In the genomic region with DNA sequence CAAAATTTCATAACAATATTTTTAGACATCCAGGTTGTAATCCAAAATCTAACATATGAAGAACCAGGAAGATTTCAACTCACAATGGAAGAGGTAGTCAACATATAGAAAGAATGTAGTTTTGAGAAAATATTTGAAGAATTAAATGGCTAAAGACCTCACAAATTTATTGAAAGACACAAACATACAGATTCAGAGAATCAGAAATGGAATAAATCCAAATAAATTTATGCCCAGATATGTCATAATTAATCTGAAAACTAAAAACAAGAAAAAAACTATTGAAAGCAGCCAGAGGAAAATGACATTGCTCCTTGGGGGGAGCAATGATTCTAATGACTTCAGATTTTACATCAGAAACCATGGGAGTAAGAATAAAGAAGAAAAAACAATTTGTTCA, we compare ENCODE assay signal across 29 cellular contexts.
"Had no signal": no experiment of that assay in that cellular context is flagged by ENCODE, and none has a peak within 500 bp of the region (broad histone marks: within the 10 kb centered on the region; RNA-seq: fewer than 3 reads in every experiment).

No MANE protein-coding gene starts in this region.

- H3K27ac Mint-ChIP-seq: nephron; stimulated activated naive B cell treated with anti-CD40 and anti-IgM and Interleukin-4, amounts not matched to agents 10 μg/mL and 1 μg/mL and 100 μg/mL, for 72 hours had no signal

- H3K27ac ChIP-seq: left lung, lower lobe of right lung, pancreas, prostate gland, skin epidermis, stomach, testis, thyroid gland, transverse colon, upper lobe of left lung, vagina had no signal

- H3K4me3 Mint-ChIP-seq: naive thymus-derived CD8-positive, alpha-beta T cell; nephron; neural crest cell; stimulated activated naive B cell treated with anti-CD40 and anti-IgM and Interleukin-4, amounts not matched to agents 10 μg/mL and 1 μg/mL and 100 μg/mL, for 72 hours had no signal

- H3K4me3 ChIP-seq: left lung, lower lobe of right lung, pancreas, prostate gland, skin epidermis, stomach, testis, thyroid gland, transverse colon, upper lobe of left lung, vagina had no signal

- DNase-seq: kidney; left colon; left lung; lower lobe of right lung; mammary epithelial cell; mesenchymal stem cell; naive thymus-derived CD8-positive, alpha-beta T cell; nucleus accumbens; pancreas; posterior cingulate gyrus; retina; right cardiac atrium; stimulated activated CD4-positive, alpha-beta T cell treated with anti-CD3 and anti-CD28 coated beads, Interleukin-12 subunit alpha, Interleukin-12 subunit beta, amount 100 ng/mL, for 4 hours; stimulated activated CD4-positive, alpha-beta T cell treated with anti-CD3 and anti-CD28 coated beads, Interleukin-15, amount 100 ng/mL, for 24 hours; stimulated activated CD4-positive, alpha-beta T cell treated with anti-CD3 and anti-CD28 coated beads, Interleukin-2, amount 100 ng/mL, for 24 hours; stimulated activated CD4-positive, alpha-beta T cell treated with anti-CD3 and anti-CD28 coated beads, Interleukin-4, amount 100 ng/mL, for 1 hour; stimulated activated naive B cell treated with anti-CD40 and anti-IgM and Interleukin-4, amounts not matched to agents 10 μg/mL and 1 μg/mL and 100 μg/mL, for 72 hours; stimulated activated naive CD8-positive, alpha-beta T cell treated with anti-CD3 and anti-CD28 coated beads, Interleukin-15, Interleukin-2, amounts not matched to agents 100 U/mL and 50 U/mL, for 24 hours; stomach; testis; thyroid gland; transverse colon; upper lobe of left lung had no signal

- H3K27me3 Mint-ChIP-seq: naive thymus-derived CD8-positive, alpha-beta T cell; stimulated activated naive B cell treated with anti-CD40 and anti-IgM and Interleukin-4, amounts not matched to agents 10 μg/mL and 1 μg/mL and 100 μg/mL, for 72 hours had no signal

- ATAC-seq: left colon; left lung; lower lobe of right lung; naive thymus-derived CD8-positive, alpha-beta T cell; pancreas; right cardiac atrium; sciatic nerve; stimulated activated naive B cell treated with anti-CD40 and anti-IgM and Interleukin-4, amounts not matched to agents 10 μg/mL and 1 μg/mL and 100 μg/mL, for 72 hours; stimulated activated naive CD8-positive, alpha-beta T cell treated with anti-CD3 and anti-CD28 coated beads, Interleukin-15, Interleukin-2, amounts not matched to agents 100 U/mL and 50 U/mL, for 24 hours had no signal

- H3K9me3 ChIP-seq: left lung, lower lobe of right lung, pancreas, prostate gland, stomach, testis, thyroid gland, transverse colon, upper lobe of left lung, vagina had no signal

- H3K4me1 ChIP-seq: prostate gland had no signal

- H3K27me3 ChIP-seq: left lung, pancreas, stomach, testis, thyroid gland, transverse colon, upper lobe of left lung, vagina had no signal

- H3K36me3 ChIP-seq: left lung, lower lobe of right lung, pancreas, prostate gland, stomach, thyroid gland, upper lobe of left lung, vagina had no signal
